ENCODE assay signal across 9 cellular contexts in the genomic region with DNA sequence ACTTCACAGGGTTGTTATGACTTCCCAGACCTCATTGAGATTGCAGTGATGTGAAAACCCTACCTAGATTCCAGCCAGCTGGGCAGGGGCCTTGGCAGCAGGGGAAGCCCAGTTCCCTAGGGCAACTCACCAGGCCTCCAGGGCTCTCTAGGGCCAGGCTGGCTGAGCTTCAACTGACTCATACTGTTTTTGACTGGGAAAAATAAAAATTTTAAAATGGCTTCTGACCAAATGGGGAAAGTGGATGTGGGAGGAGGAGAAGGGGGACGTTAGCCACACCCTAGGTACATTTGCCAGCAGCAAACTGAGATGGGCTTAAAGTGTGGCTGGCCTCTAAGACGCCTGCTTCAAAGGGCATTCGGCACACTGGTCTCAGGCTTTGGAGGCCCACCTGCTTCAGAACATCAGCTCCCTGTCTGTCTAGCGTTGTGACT. TPM values are rescaled to one million over a fixed set of nuclear protein-coding genes. Genes with fewer than 3 reads are reported as not detected.
A peak's percentile ranks its signal among the peaks of the same experiment; 100 is the strongest.
DNase-seq lines count a peak whose midpoint lies in the region; ATAC-seq and TF ChIP-seq lines count a peak whose summit lies in the region.
"Had no signal": no experiment of that assay in that cellular context is flagged by ENCODE, and none has a peak within 500 bp of the region (broad histone marks: within the 10 kb centered on the region; RNA-seq: fewer than 3 reads in every experiment).

No MANE protein-coding gene starts in this region.

- CTCF ChIA-PET in CD4-positive, alpha-beta memory T cell (lab: Charles Lee; ENCODE audit: partially characterized antibody): interaction anchor here (1.3 to 4.6 kb wide), 2 partner anchors 19 to 27 kb away, joined by 6 to 20 read pairs; no protein-coding TSS in a partner anchor

- no peaks in the 10 kb centered on the region for H3K9me3 ChIP-seq in CD4-positive, alpha-beta memory T cell (ENCODE audit: control insufficient read depth in 1 of 2, low read length in 2 of 2)
- no peaks in the 10 kb centered on the region for H3K9me3 ChIP-seq in adipocyte (ENCODE audit: control insufficient read depth, low read length)
- no peaks in the 10 kb centered on the region for H3K9me3 ChIP-seq in mucosa of descending colon

- H3K27ac Mint-ChIP-seq in CD4-positive, alpha-beta memory T cell: peak overlapping the region in 6 of 7 donors; percentile 22 to 85 (median 65)
- no peak overlapping the region for H3K27ac Mint-ChIP-seq in type B pancreatic cell
- peak overlapping the region in 1 of 7 donors; percentile 47 for H3K27ac Mint-ChIP-seq in CD14-positive monocyte

- intact Hi-C loops in CD4-positive, alpha-beta memory T cell (cut with micrococcal nuclease): loop anchor here (5.0 kb wide), 1 partner anchor 39 kb away; the partner anchor contains the start of gene BMAL1
- intact Hi-C loops in mucosa of descending colon (cut with DNase I, micrococcal nuclease) (no loop called here), CD14-positive monocyte (cut with micrococcal nuclease) (no loop called here)

- POLR2A ChIA-PET in CD4-positive, alpha-beta memory T cell (lab: Charles Lee; ENCODE audit: partially characterized antibody): no interaction called here

- no peaks in the 10 kb centered on the region for H3K27me3 Mint-ChIP-seq in CD4-positive, alpha-beta memory T cell
- no peaks in the 10 kb centered on the region for H3K27me3 Mint-ChIP-seq in type B pancreatic cell
- no peaks in the 10 kb centered on the region for H3K27me3 Mint-ChIP-seq in CD14-positive monocyte (ENCODE audit: low read depth in 3 of 3)

- no peak overlapping the region for H3K27ac ChIP-seq in CD4-positive, alpha-beta memory T cell (ENCODE audit: low read depth, low read length)

- ATAC-seq in mucosa of descending colon: peak; percentile 25
- ATAC-seq in HG03135 (IDR thresholded peaks at IDR 0.05; ENCODE audit: unreplicated experiment): no peak
- no peak for ATAC-seq in GM21526 (IDR thresholded peaks at IDR 0.05; ENCODE audit: low FRiP score, unreplicated experiment)

- peaks cover 3% of the 10 kb centered on the region for H3K36me3 ChIP-seq in CD4-positive, alpha-beta memory T cell (ENCODE audit: insufficient read depth, low read length)
- H3K36me3 ChIP-seq in adipocyte (ENCODE audit: control insufficient read depth, insufficient read depth, low read length, severe bottlenecking): peaks cover 6% of the 10 kb centered on the region
- H3K36me3 ChIP-seq in mucosa of descending colon (ENCODE audit: low read depth): no peaks in the 10 kb centered on the region

- peak overlapping the region in 3 of 8 donors; percentile 6 to 67 (median 26) for H3K4me3 Mint-ChIP-seq in CD4-positive, alpha-beta memory T cell
- H3K4me3 Mint-ChIP-seq in type B pancreatic cell (no peak overlapping the region), CD14-positive monocyte (no peak overlapping the region)

- peak overlapping the region; percentile 38 for H3K9ac ChIP-seq in adipocyte (ENCODE audit: low read length)

- H3K4me3 ChIP-seq in CD4-positive, alpha-beta memory T cell (ENCODE audit: low read length in 2 of 2): no peak overlapping the region
- H3K4me3 ChIP-seq in HFF-Myc (replicated peaks; ENCODE audit: low read depth, low read length) (no peak overlapping the region), adipocyte (ENCODE audit: low read length) (peak overlapping the region; percentile 31), mucosa of descending colon (no peak overlapping the region)

- no peaks in the 10 kb centered on the region for H3K27me3 ChIP-seq in CD4-positive, alpha-beta memory T cell (ENCODE audit: insufficient read depth, low read length)
- no peaks in the 10 kb centered on the region for H3K27me3 ChIP-seq in adipocyte (replicated peaks; ENCODE audit: control insufficient read depth, insufficient read depth, low read length)

- H3K36me3 Mint-ChIP-seq in CD4-positive, alpha-beta memory T cell: peaks cover 21 to 40% of the 10 kb centered on the region in 2 donors
- no peaks in the 10 kb centered on the region for H3K36me3 Mint-ChIP-seq in type B pancreatic cell
- H3K36me3 Mint-ChIP-seq in CD14-positive monocyte: peaks cover 31 to 41% of the 10 kb centered on the region in 2 donors

- H3K9me3 Mint-ChIP-seq in CD4-positive, alpha-beta memory T cell: no peaks in the 10 kb centered on the region
- H3K9me3 Mint-ChIP-seq in type B pancreatic cell: peaks cover 4% of the 10 kb centered on the region
- no peaks in the 10 kb centered on the region for H3K9me3 Mint-ChIP-seq in CD14-positive monocyte

- peaks cover 40 to 94% (median 73%) of the 10 kb centered on the region in 4 donors for H3K4me1 Mint-ChIP-seq in CD4-positive, alpha-beta memory T cell
- H3K4me1 Mint-ChIP-seq in type B pancreatic cell (ENCODE audit: unreplicated experiment): no peaks in the 10 kb centered on the region
- peaks cover 32% of the 10 kb centered on the region for H3K4me1 Mint-ChIP-seq in CD14-positive monocyte

- TF ChIP-seq CTCF in HFF-Myc (IDR thresholded peaks at IDR 0.05; ENCODE audit: low read depth, low read length, missing control alignments) (no peak), mucosa of descending colon (IDR thresholded peaks at IDR 0.05) (no peak), type B pancreatic cell (conservative IDR thresholded peaks at IDR 0.05) (no peak), CD14-positive monocyte (IDR thresholded peaks at IDR 0.05) (no peak)

- peaks cover 97% of the 10 kb centered on the region for H3K4me1 ChIP-seq in CD4-positive, alpha-beta memory T cell (ENCODE audit: insufficient read depth, low read length)
- H3K4me1 ChIP-seq in adipocyte (ENCODE audit: control insufficient read depth, insufficient read depth, low read length) (peaks cover 66% of the 10 kb centered on the region), mucosa of descending colon (ENCODE audit: low read depth) (peaks cover 14% of the 10 kb centered on the region)

- DNase-seq in CD4-positive, alpha-beta memory T cell: no peak
- DNase-seq in HFF-Myc (ENCODE audit: extremely low read depth, low read depth) (peak; percentile 59), adipocyte (ENCODE audit: low read depth) (peak; percentile 63), mucosa of descending colon (no peak), type B pancreatic cell (ENCODE audit: extremely low spot score, unreplicated experiment) (no peak), CD14-positive monocyte (ENCODE audit: low spot score) (no peak)
- DNase-seq: NCI-H2029 treated with DMSO at 0.1 percent for 48 hours had no signal

RNA-seq across cellular contexts. Expression of gene BMAL1, which starts 39.0 kb away (rescaled TPM):
- 100 to 1,000 TPM; 101 to 112 TPM for total RNA-seq in CD4-positive, alpha-beta memory T cell
- polyA plus RNA-seq in CD4-positive, alpha-beta memory T cell: 10 to 100 TPM; 18.8 to 38.8 TPM
- total RNA-seq in mucosa of descending colon (10 to 100 TPM; 26.6 to 40.1 (median 29.8) TPM), type B pancreatic cell (ENCODE audit: low replicate concordance) (7.3 and 9.5 TPM in 2 replicates)
- 10 to 100 TPM; 10.2 to 11.5 TPM for polyA plus RNA-seq in CD14-positive monocyte

Comparison
In these comparisons a context has a peak if more than half of its experiments do, and no peak if none do; other contexts are left out.
1. DNase-seq: peak in HFF-Myc (single experiment) and adipocyte (single experiment); none in CD4-positive, alpha-beta memory T cell (0 of 5), mucosa of descending colon (0 of 3), type B pancreatic cell (single experiment) and CD14-positive monocyte (single experiment).